ENCODE assay signal across 1 cellular context in genomic region chr4:186781032-186781917, GRCh38.
TF ChIP-seq lines count a peak whose summit lies in the region.

No MANE protein-coding gene starts in this region.

TF ChIP-seq in HepG2, 621 proteins besides CTCF, POLR2A, EP300 and RAD21 (continued from another document and continues in another):
- TF ChIP-seq ZMAT5 (CRISPR knock-in tag; IDR thresholded peaks at IDR 0.05; ENCODE audit: borderline replicate concordance, low read depth) (no peak), ZNF761 (CRISPR knock-in tag; conservative IDR thresholded peaks at IDR 0.05) (no peak), ZNF33A (CRISPR knock-in tag; IDR thresholded peaks at IDR 0.05; ENCODE audit: borderline replicate concordance) (no peak), FIP1L1 (IDR thresholded peaks at IDR 0.05; ENCODE audit: borderline replicate concordance, insufficient read depth, low read depth, low read length) (no peak), U2AF2 (IDR thresholded peaks at IDR 0.05; ENCODE audit: low read depth, low read length) (no peak), SP4 (CRISPR knock-in tag; IDR thresholded peaks at IDR 0.05) (no peak), ZNF33B (CRISPR knock-in tag; IDR thresholded peaks at IDR 0.05) (no peak), HNRNPUL1 (IDR thresholded peaks at IDR 0.05; ENCODE audit: low read depth, low read length) (no peak), GTF3A (CRISPR knock-in tag; conservative IDR thresholded peaks at IDR 0.05) (no peak), ZNF75D (CRISPR knock-in tag; IDR thresholded peaks at IDR 0.05; ENCODE audit: borderline replicate concordance) (no peak), GATA4 (IDR thresholded peaks at IDR 0.05; ENCODE audit: borderline replicate concordance, low read depth) (no peak), SCMH1 (CRISPR knock-in tag; IDR thresholded peaks at IDR 0.05; ENCODE audit: borderline replicate concordance) (no peak), EEA1 (CRISPR knock-in tag; IDR thresholded peaks at IDR 0.05; ENCODE audit: borderline replicate concordance) (no peak), TEF (CRISPR knock-in tag; IDR thresholded peaks at IDR 0.05) (no peak), ZXDC (CRISPR knock-in tag; IDR thresholded peaks at IDR 0.05) (no peak), CENPT (CRISPR knock-in tag; IDR thresholded peaks at IDR 0.05; ENCODE audit: low read depth) (no peak), U2AF1 (optimal IDR thresholded peaks at IDR 0.05; ENCODE audit: low read depth, low read length) (no peak), ZNF609 (CRISPR knock-in tag; IDR thresholded peaks at IDR 0.05; ENCODE audit: borderline replicate concordance) (no peak), MLLT10 (CRISPR knock-in tag; IDR thresholded peaks at IDR 0.05) (no peak), ZBTB37 (CRISPR knock-in tag; IDR thresholded peaks at IDR 0.05) (no peak), ZNF281 (CRISPR knock-in tag; IDR thresholded peaks at IDR 0.05; ENCODE audit: borderline replicate concordance) (no peak), PHF21A (CRISPR knock-in tag; IDR thresholded peaks at IDR 0.05) (no peak), TIGD3 (CRISPR knock-in tag; IDR thresholded peaks at IDR 0.05; ENCODE audit: borderline replicate concordance) (no peak), SRSF9 (IDR thresholded peaks at IDR 0.05; ENCODE audit: borderline replicate concordance, insufficient read depth, low read depth, low read length, poor library complexity, severe bottlenecking) (no peak), TCF7 (IDR thresholded peaks at IDR 0.05; ENCODE audit: low read depth) (peak; percentile 47; the same call in 1 of the 2 replicates), MED13 (CRISPR knock-in tag; IDR thresholded peaks at IDR 0.05) (no peak), NBN (conservative IDR thresholded peaks at IDR 0.05) (no peak), POGK (CRISPR knock-in tag; conservative IDR thresholded peaks at IDR 0.05) (no peak), SOX6 (IDR thresholded peaks at IDR 0.05) (no peak), SOX6 (CRISPR knock-in tag; IDR thresholded peaks at IDR 0.05) (peak; percentile 61; the same call in 1 of the 2 replicates), PHB2 (IDR thresholded peaks at IDR 0.05; ENCODE audit: partially characterized antibody) (no peak), KDM1A (CRISPR knock-in tag; IDR thresholded peaks at IDR 0.05) (no peak), TBL1XR1 (IDR thresholded peaks at IDR 0.05; ENCODE audit: borderline replicate concordance, low read length, partially characterized antibody) (no peak), MYC (CRISPR knock-in tag; IDR thresholded peaks at IDR 0.05; ENCODE audit: borderline replicate concordance) (no peak), ZNF839 (CRISPR knock-in tag; IDR thresholded peaks at IDR 0.05; ENCODE audit: borderline replicate concordance) (no peak), SALL1 (CRISPR knock-in tag; IDR thresholded peaks at IDR 0.05) (no peak), SMYD3 (CRISPR knock-in tag; IDR thresholded peaks at IDR 0.05) (0 out of 2 replicates have a peak, but pooled peaks have one; percentile 37), ZC3H4 (CRISPR knock-in tag; IDR thresholded peaks at IDR 0.05; ENCODE audit: borderline replicate concordance) (no peak), RFX3 (CRISPR knock-in tag; IDR thresholded peaks at IDR 0.05) (no peak), ZBTB46 (CRISPR knock-in tag; IDR thresholded peaks at IDR 0.05; ENCODE audit: borderline replicate concordance) (no peak), MBD4 (IDR thresholded peaks at IDR 0.05; ENCODE audit: borderline replicate concordance, low read length) (no peak), SIN3B (IDR thresholded peaks at IDR 0.05; ENCODE audit: low read length) (no peak), SIN3A (IDR thresholded peaks at IDR 0.05; ENCODE audit: borderline replicate concordance, low read depth, low read length) (no peak), ATF5 (CRISPR knock-in tag; IDR thresholded peaks at IDR 0.05; ENCODE audit: low read depth) (no peak), NKX3-1 (CRISPR knock-in tag; IDR thresholded peaks at IDR 0.05) (no peak), ASH2L (IDR thresholded peaks at IDR 0.05; ENCODE audit: insufficient read length, low read depth, low read length) (no peak), MAZ (IDR thresholded peaks at IDR 0.05; ENCODE audit: borderline replicate concordance, low read depth, low read length) (no peak), MAZ (CRISPR knock-in tag; IDR thresholded peaks at IDR 0.05; ENCODE audit: low read depth) (no peak), SNRNP70 (IDR thresholded peaks at IDR 0.05; ENCODE audit: low read depth, low read length) (no peak)
